ENCODE assay signal across 8 cellular contexts in genomic region chr5:175658299-175659145, GRCh38. TPM values are rescaled to one million over a fixed set of nuclear protein-coding genes. Genes with fewer than 3 reads are reported as not detected.
DNase-seq lines count a peak whose midpoint lies in the region; ATAC-seq and TF ChIP-seq lines count a peak whose summit lies in the region.

No MANE protein-coding gene starts in this region.

- H3K4me1 Mint-ChIP-seq in activated CD4-positive, alpha-beta memory T cell treated with anti-CD3 and anti-CD28 coated beads, Interleukin-2, amount 10 ng/mL, durations not matched to agents 7 days and 5 days: peaks cover 76% of the 10 kb centered on the region

- H3K27me3 Mint-ChIP-seq in activated CD4-positive, alpha-beta memory T cell treated with anti-CD3 and anti-CD28 coated beads, Interleukin-2, amount 10 ng/mL, durations not matched to agents 7 days and 5 days: peaks cover 6% of the 10 kb centered on the region

- peak in 1 of 12 donors; percentile 19 for TF ChIP-seq CTCF in heart left ventricle (IDR thresholded peaks at IDR 0.05)

- H3K36me3 Mint-ChIP-seq in activated CD4-positive, alpha-beta memory T cell treated with anti-CD3 and anti-CD28 coated beads, Interleukin-2, amount 10 ng/mL, durations not matched to agents 7 days and 5 days (ENCODE audit: low read depth): peaks cover 19% of the 10 kb centered on the region

- intact Hi-C loops in heart left ventricle (cut with DNase I): loop anchor here in 3 of 10 donors (1.0 to 10.0 kb wide), 5 partner anchors 56 to 124 kb away; no protein-coding TSS in a partner anchor

- H3K9me3 ChIP-seq in heart left ventricle: no peaks in the 10 kb centered on the region

- ATAC-seq in heart left ventricle (peak; percentile 24 to 41 (median 36)), GM21576 (IDR thresholded peaks at IDR 0.05; ENCODE audit: unreplicated experiment) (no peak), HG03097 (IDR thresholded peaks at IDR 0.05; ENCODE audit: low FRiP score, unreplicated experiment) (no peak)

- 5 to 7% (median 6%) methylated on average over 24 to 41 of the region's 41 CpGs for WGBS in heart left ventricle, 4 donors

- peaks cover 4% of the 10 kb centered on the region for H3K9me3 Mint-ChIP-seq in activated CD4-positive, alpha-beta memory T cell treated with anti-CD3 and anti-CD28 coated beads, Interleukin-2, amount 10 ng/mL, durations not matched to agents 7 days and 5 days

- POLR2A ChIA-PET in activated CD4-positive, alpha-beta memory T cell treated with anti-CD3 and anti-CD28 coated beads, Interleukin-2, amount 10 ng/mL, durations not matched to agents 7 days and 5 days (lab: Charles Lee): interaction anchor here (1.0 to 1.5 kb wide), 2 partner anchors 11 to 50 kb away, joined by 3 to 4 read pairs; no protein-coding TSS in a partner anchor

- DNase-seq in H7: peak; percentile 82
- DNase-seq in activated CD4-positive, alpha-beta memory T cell treated with anti-CD3 and anti-CD28 coated beads, Interleukin-2, amount 10 ng/mL, durations not matched to agents 7 days and 5 days: peak; percentile 46
- peak in 3 of 5 donors; percentile 34 to 77 (median 49) for DNase-seq in heart left ventricle
- no peak for DNase-seq in NCI-H2107 treated with DMSO at 0.1 percent for 48 hours (lab: John Stamatoyannopoulos, UW; ENCODE audit: unreplicated experiment)
- DNase-seq in NCI-H446 (lab: John Stamatoyannopoulos, UW): no peak

- peak overlapping the region in 11 of 12 donors; percentile 66 to 91 (median 85) for H3K27ac ChIP-seq in heart left ventricle
- no peak overlapping the region for H3K27ac ChIP-seq in rectal smooth muscle tissue (ENCODE audit: low read depth, low read length)

- H3K36me3 ChIP-seq in H7 (replicated peaks; ENCODE audit: control insufficient read depth, insufficient read depth, low read length): no peaks in the 10 kb centered on the region
- H3K36me3 ChIP-seq in heart left ventricle: no peaks in the 10 kb centered on the region
- H3K36me3 ChIP-seq in rectal smooth muscle tissue (ENCODE audit: control insufficient read depth, insufficient read depth, low read length): no peaks in the 10 kb centered on the region

- H3K4me1 ChIP-seq in heart left ventricle (peaks cover 0 to 51% (median 9%) of the 10 kb centered on the region in 12 donors), rectal smooth muscle tissue (ENCODE audit: control insufficient read depth, insufficient read depth, low read length) (no peaks in the 10 kb centered on the region)

- H3K4me3 Mint-ChIP-seq in activated CD4-positive, alpha-beta memory T cell treated with anti-CD3 and anti-CD28 coated beads, Interleukin-2, amount 10 ng/mL, durations not matched to agents 7 days and 5 days: peak overlapping the region; percentile 87

- CTCF ChIA-PET in activated CD4-positive, alpha-beta memory T cell treated with anti-CD3 and anti-CD28 coated beads, Interleukin-2, amount 10 ng/mL, durations not matched to agents 7 days and 5 days (lab: Charles Lee): interaction anchor here (0.9 to 1.1 kb wide), 2 partner anchors 38 to 61 kb away, joined by 3 to 4 read pairs; no protein-coding TSS in a partner anchor

- 0 out of 2 replicates have a peak, but pooled peaks cover 3% of the 10 kb centered on the region for H3K27me3 ChIP-seq in H7 (ENCODE audit: control insufficient read depth, insufficient read depth, low read length)
- H3K27me3 ChIP-seq in heart left ventricle: peaks cover 0 to 6% (median 0%) of the 10 kb centered on the region in 9 donors
- peaks cover 10% of the 10 kb centered on the region for H3K27me3 ChIP-seq in rectal smooth muscle tissue (ENCODE audit: control insufficient read depth, insufficient read depth, low read length)

- H3K4me3 ChIP-seq in H7 (ENCODE audit: insufficient read depth, low read depth, low read length): peak overlapping the region; percentile 75
- peak overlapping the region; percentile 57 to 93 (median 74) for H3K4me3 ChIP-seq in heart left ventricle
- H3K4me3 ChIP-seq in rectal smooth muscle tissue (ENCODE audit: low read length): peak overlapping the region; percentile 51

- H3K9ac ChIP-seq in rectal smooth muscle tissue (ENCODE audit: low read length): no peak overlapping the region

- peak overlapping the region; percentile 66 for H3K27ac Mint-ChIP-seq in activated CD4-positive, alpha-beta memory T cell treated with anti-CD3 and anti-CD28 coated beads, Interleukin-2, amount 10 ng/mL, durations not matched to agents 7 days and 5 days

- TF ChIP-seq POLR2A in heart left ventricle (IDR thresholded peaks at IDR 0.05): no peak

RNA-seq across cellular contexts. Expression of gene HRH2, which starts 0.7 kb away (rescaled TPM):
- 5.5 and 5.8 TPM in 2 replicates for total RNA-seq in H7 (2014; rRNA removed; shearing (Covaris generic))
- total RNA-seq in activated CD4-positive, alpha-beta memory T cell treated with anti-CD3 and anti-CD28 coated beads, Interleukin-2, amount 10 ng/mL, durations not matched to agents 7 days and 5 days: 10 to 100 TPM; 13.4 to 13.7 TPM
- 10 to 100 TPM; 26.0 to 66.0 (median 37.7) TPM for total RNA-seq in heart left ventricle
- polyA plus RNA-seq in heart left ventricle: 10 to 100 TPM; 27.8 to 34.6 TPM

Comparison
In these comparisons a context has a peak if more than half of its experiments do, and no peak if none do; other contexts are left out.
1. DNase-seq: peak in H7 (single experiment), activated CD4-positive, alpha-beta memory T cell treated with anti-CD3 and anti-CD28 coated beads, Interleukin-2, amount 10 ng/mL, durations not matched to agents 7 days and 5 days (single experiment) and heart left ventricle (3 of 5); none in NCI-H2107 treated with DMSO at 0.1 percent for 48 hours (single experiment) and NCI-H446 (0 of 2).
2. ATAC-seq: peak in heart left ventricle (4 of 4); none in GM21576 (single experiment) and HG03097 (single experiment).
3. Peak in every context shown above with its lines, with median percentiles within 50 percentile points of each other: H3K4me3 ChIP-seq.